ENCODE assay signal across 24 cellular contexts in the genomic region with DNA sequence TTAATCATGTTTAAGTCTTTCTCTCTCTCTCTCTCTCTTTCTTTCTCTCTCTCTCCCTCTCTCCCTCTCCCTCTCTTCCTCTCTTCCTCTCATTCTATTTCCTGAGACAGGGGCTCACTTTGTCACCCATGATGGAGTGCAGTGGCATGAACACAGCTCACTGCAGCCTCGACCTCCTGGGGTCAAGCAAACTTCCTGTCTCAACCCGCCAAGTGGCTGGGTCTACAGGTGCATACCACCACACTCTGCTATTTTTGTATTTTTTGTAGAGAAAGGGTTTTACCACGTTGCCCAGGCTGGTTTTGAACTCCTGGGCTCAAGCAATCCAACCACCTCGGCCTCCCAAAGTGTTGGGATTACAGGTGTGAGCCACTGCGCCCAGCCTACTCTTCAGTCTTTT. TPM values are rescaled to one million over a fixed set of nuclear protein-coding genes. Genes with fewer than 3 reads are reported as not detected.
"Had no signal": no experiment of that assay in that cellular context is flagged by ENCODE, and none has a peak within 500 bp of the region (broad histone marks: within the 10 kb centered on the region; RNA-seq: fewer than 3 reads in every experiment).

No MANE protein-coding gene starts in this region.

- H3K27ac ChIP-seq: epithelial cell of prostate, esophagus muscularis mucosa, gastrocnemius medialis, heart right ventricle, pancreas, testis, tibial nerve, upper lobe of right lung had no signal

- H3K27ac Mint-ChIP-seq: dendritic cell treated with granulocyte-macrophage colony-stimulating factor and Interleukin-4, amounts not matched to agents 40 ng/mL and 50 ng/mL, for 4 days; effector memory CD8-positive, alpha-beta T cell; naive thymus-derived CD8-positive, alpha-beta T cell; progenitor cell of endocrine pancreas; stimulated activated naive B cell treated with anti-CD40 and anti-IgM and Interleukin-4, amounts not matched to agents 10 μg/mL and 1 μg/mL and 100 μg/mL, for 72 hours; stimulated activated naive CD8-positive, alpha-beta T cell treated with anti-CD3 and anti-CD28 coated beads, Interleukin-15, amount 100 ng/mL, for 72 hours had no signal

- H3K4me1 Mint-ChIP-seq: stimulated activated naive CD8-positive, alpha-beta T cell treated with anti-CD3 and anti-CD28 coated beads, Interleukin-15, amount 100 ng/mL, for 72 hours had no signal

- H3K27me3 ChIP-seq: esophagus muscularis mucosa, gastrocnemius medialis, heart right ventricle, pancreas, testis, tibial nerve, upper lobe of right lung had no signal

- H3K9me3 ChIP-seq: esophagus muscularis mucosa, gastrocnemius medialis, mucosa of descending colon, pancreas, testis, upper lobe of right lung had no signal

- DNase-seq: effector memory CD8-positive, alpha-beta T cell; gastrocnemius medialis; heart right ventricle; hypothalamus; kidney glomerular epithelial cell; mammary epithelial cell; mucosa of descending colon; naive thymus-derived CD8-positive, alpha-beta T cell; occipital lobe; pancreas; right cardiac atrium; stimulated activated CD4-positive, alpha-beta T cell treated with anti-CD3 and anti-CD28 coated beads, Interleukin-4, amount 100 ng/mL, for 1 hour; stimulated activated naive B cell treated with anti-CD40 and anti-IgM and Interleukin-4, amounts not matched to agents 10 μg/mL and 1 μg/mL and 100 μg/mL, for 72 hours; stimulated activated naive CD8-positive, alpha-beta T cell treated with anti-CD3 and anti-CD28 coated beads, Interleukin-15, amount 100 ng/mL, for 72 hours; testis; upper lobe of right lung had no signal

- H3K36me3 Mint-ChIP-seq: naive thymus-derived CD8-positive, alpha-beta T cell; stimulated activated naive B cell treated with anti-CD40 and anti-IgM and Interleukin-4, amounts not matched to agents 10 μg/mL and 1 μg/mL and 100 μg/mL, for 72 hours had no signal

- H3K4me2 ChIP-seq: smooth muscle cell had no signal

- H3K9me3 Mint-ChIP-seq: effector memory CD8-positive, alpha-beta T cell; stimulated activated naive B cell treated with anti-CD40 and anti-IgM and Interleukin-4, amounts not matched to agents 10 μg/mL and 1 μg/mL and 100 μg/mL, for 72 hours had no signal

- H3K4me3 ChIP-seq: esophagus muscularis mucosa, gastrocnemius medialis, heart right ventricle, mucosa of descending colon, pancreas, smooth muscle cell, testis, tibial nerve, upper lobe of right lung had no signal

- ATAC-seq: effector memory CD8-positive, alpha-beta T cell; gastrocnemius medialis; heart right ventricle; left lobe of liver; mucosa of descending colon; naive thymus-derived CD8-positive, alpha-beta T cell; pancreas; right cardiac atrium; stimulated activated naive B cell treated with anti-CD40 and anti-IgM and Interleukin-4, amounts not matched to agents 10 μg/mL and 1 μg/mL and 100 μg/mL, for 72 hours; stimulated activated naive CD8-positive, alpha-beta T cell treated with anti-CD3 and anti-CD28 coated beads, Interleukin-15, amount 100 ng/mL, for 72 hours; upper lobe of right lung had no signal

- H3K27me3 Mint-ChIP-seq: dendritic cell treated with granulocyte-macrophage colony-stimulating factor and Interleukin-4, amounts not matched to agents 40 ng/mL and 50 ng/mL, for 4 days; effector memory CD8-positive, alpha-beta T cell; progenitor cell of endocrine pancreas; stimulated activated naive B cell treated with anti-CD40 and anti-IgM and Interleukin-4, amounts not matched to agents 10 μg/mL and 1 μg/mL and 100 μg/mL, for 72 hours had no signal

- H3K36me3 ChIP-seq: esophagus muscularis mucosa, gastrocnemius medialis, heart right ventricle, pancreas, tibial nerve, upper lobe of right lung had no signal

- H3K4me3 Mint-ChIP-seq: dendritic cell treated with granulocyte-macrophage colony-stimulating factor and Interleukin-4, amounts not matched to agents 40 ng/mL and 50 ng/mL, for 4 days; effector memory CD8-positive, alpha-beta T cell; naive thymus-derived CD8-positive, alpha-beta T cell; neural crest cell; stimulated activated naive B cell treated with anti-CD40 and anti-IgM and Interleukin-4, amounts not matched to agents 10 μg/mL and 1 μg/mL and 100 μg/mL, for 72 hours; stimulated activated naive CD8-positive, alpha-beta T cell treated with anti-CD3 and anti-CD28 coated beads, Interleukin-15, amount 100 ng/mL, for 72 hours had no signal

- H3K4me1 ChIP-seq: esophagus muscularis mucosa, gastrocnemius medialis, heart right ventricle, pancreas, testis, tibial nerve, upper lobe of right lung had no signal

RNA-seq across cellular contexts. Expression of a gene that starts 24.4 kb away (rescaled TPM):
- total RNA-seq: gastrocnemius medialis, left lobe of liver, mammary epithelial cell, smooth muscle cell, upper lobe of right lung had no signal
